ENCODE assay signal across 9 cellular contexts in the genomic region with DNA sequence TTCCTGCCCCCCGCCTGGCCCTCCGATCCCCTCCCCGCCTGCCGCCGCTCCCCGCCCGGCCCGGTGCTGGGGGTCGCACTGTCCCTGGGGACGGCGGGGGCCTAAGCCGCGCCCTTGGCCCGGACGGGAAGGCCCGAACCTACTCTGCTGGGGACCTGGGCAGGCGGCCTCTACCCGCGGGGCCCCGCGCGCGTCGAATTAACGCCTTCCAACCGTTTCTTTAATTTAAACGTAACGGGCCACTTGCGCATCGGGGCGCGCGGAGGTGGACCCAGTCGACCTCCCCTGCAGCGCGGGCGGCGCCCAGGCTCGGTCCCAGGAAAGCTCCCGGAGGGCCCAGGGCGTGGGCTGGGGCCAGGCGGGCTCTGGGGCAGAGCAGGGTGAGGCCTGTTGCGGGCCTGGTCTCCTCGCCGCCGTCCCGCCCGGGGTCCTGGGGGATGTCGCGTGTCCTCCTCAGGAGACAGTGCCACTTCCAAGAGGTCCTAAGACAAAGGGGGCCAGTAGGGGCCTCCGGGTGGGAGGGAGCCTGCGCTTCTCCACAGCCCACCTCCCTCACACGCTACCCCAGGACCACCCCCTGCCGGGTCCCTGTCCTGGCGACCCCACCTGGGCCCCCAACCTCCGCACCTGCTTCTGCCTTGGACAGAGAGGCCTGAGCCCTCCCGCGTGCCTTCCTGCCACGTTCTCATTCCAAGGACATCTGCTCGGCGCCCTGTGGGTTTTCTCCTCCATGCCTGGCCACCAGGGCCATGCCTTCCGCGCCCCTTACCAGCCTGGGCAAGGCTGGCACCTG. TPM values are rescaled to one million over a fixed set of nuclear protein-coding genes. Genes with fewer than 3 reads are reported as not detected.
DNase-seq lines count a peak whose midpoint lies in the region; ATAC-seq, FAIRE-seq and TF ChIP-seq lines count a peak whose summit lies in the region.
"Had no signal": no experiment of that assay in that cellular context is flagged by ENCODE, and none has a peak within 500 bp of the region (broad histone marks: within the 10 kb centered on the region; RNA-seq: fewer than 3 reads in every experiment).

No MANE protein-coding gene starts in this region.

- no peak overlapping the region for H3K27ac Mint-ChIP-seq in activated T-helper 1 cell treated with anti-CD3 and anti-CD28 coated beads, Interleukin-12 subunit alpha, Interleukin-12 subunit beta, Interleukin-2, Interleukin-4 antibody, amounts not matched to agents 30 ng/mL and 10 ng/mL and 1 ng/mL, durations not matched to agents 14 hours and 24 hours and 36 hours

- H3K27me3 Mint-ChIP-seq in activated T-cell treated with anti-CD3 and anti-CD28 coated beads, Interleukin-2, amount 50 U/mL, for 4 hours (ENCODE audit: low read depth), result peaks cover 41% of the 10 kb centered on the region
- peaks cover 13% of the 10 kb centered on the region for H3K27me3 Mint-ChIP-seq in activated T-helper 1 cell treated with anti-CD3 and anti-CD28 coated beads, Interleukin-12 subunit alpha, Interleukin-12 subunit beta, Interleukin-2, Interleukin-4 antibody, amounts not matched to agents 30 ng/mL and 10 ng/mL and 1 ng/mL, durations not matched to agents 14 hours and 24 hours and 36 hours (ENCODE audit: insufficient read depth)

- H3K27ac ChIP-seq in kidney (ENCODE audit: low read depth in 2 of 2, low read length in 2 of 2), result no peak overlapping the region
- peak overlapping the region in 1 of 4 donors; percentile 46 for H3K27ac ChIP-seq in tibial nerve
- H3K27ac ChIP-seq in small intestine (ENCODE audit: low read depth in 1 of 2, low read length in 1 of 2), result no peak overlapping the region

- H3K36me3 Mint-ChIP-seq in activated T-cell treated with anti-CD3 and anti-CD28 coated beads, Interleukin-2, amount 50 U/mL, for 4 hours (ENCODE audit: insufficient read depth), result no peaks in the 10 kb centered on the region
- no peaks in the 10 kb centered on the region for H3K36me3 Mint-ChIP-seq in activated T-helper 1 cell treated with anti-CD3 and anti-CD28 coated beads, Interleukin-12 subunit alpha, Interleukin-12 subunit beta, Interleukin-2, Interleukin-4 antibody, amounts not matched to agents 30 ng/mL and 10 ng/mL and 1 ng/mL, durations not matched to agents 14 hours and 24 hours and 36 hours (ENCODE audit: low read depth)

- TF ChIP-seq POLR2A in tibial nerve (IDR thresholded peaks at IDR 0.05), result no peak

- no peaks in the 10 kb centered on the region for H3K36me3 ChIP-seq in kidney (ENCODE audit: control insufficient read depth in 1 of 2, insufficient read depth in 2 of 2, low read length in 2 of 2)
- no peaks in the 10 kb centered on the region for H3K36me3 ChIP-seq in tibial nerve
- H3K36me3 ChIP-seq in small intestine (ENCODE audit: control insufficient read depth in 2 of 2, insufficient read depth in 2 of 2, low read length in 2 of 2), result no peaks in the 10 kb centered on the region

- no peaks in the 10 kb centered on the region for H3K9me3 Mint-ChIP-seq in activated T-cell treated with anti-CD3 and anti-CD28 coated beads, Interleukin-2, amount 50 U/mL, for 4 hours
- H3K9me3 Mint-ChIP-seq in activated T-helper 1 cell treated with anti-CD3 and anti-CD28 coated beads, Interleukin-12 subunit alpha, Interleukin-12 subunit beta, Interleukin-2, Interleukin-4 antibody, amounts not matched to agents 30 ng/mL and 10 ng/mL and 1 ng/mL, durations not matched to agents 14 hours and 24 hours and 36 hours, result peaks cover 4% of the 10 kb centered on the region

- H3K4me1 ChIP-seq in kidney (ENCODE audit: control insufficient read depth in 1 of 2, insufficient read depth in 1 of 2, low read depth in 1 of 2, low read length in 2 of 2) (peaks cover 0 to 13% of the 10 kb centered on the region in 2 donors), tibial nerve (peaks cover 0 to 27% (median 7%) of the 10 kb centered on the region in 4 donors), small intestine (ENCODE audit: control insufficient read depth in 2 of 2, insufficient read depth in 1 of 2, low read depth in 1 of 2, low read length in 1 of 2) (peaks cover 0 to 3% of the 10 kb centered on the region in 2 donors)

- 13 to 15% methylated on average over 4 to 42 of the region's 63 CpGs for WGBS in tibial nerve, 2 donors
- 13 to 27% (median 24%) methylated on average over 45 to 63 of the region's 63 CpGs for WGBS in small intestine, 3 donors

- peaks cover 9% of the 10 kb centered on the region for H3K4me1 Mint-ChIP-seq in activated T-cell treated with anti-CD3 and anti-CD28 coated beads, Interleukin-2, amount 50 U/mL, for 4 hours (ENCODE audit: low read depth)
- H3K4me1 Mint-ChIP-seq in activated T-helper 1 cell treated with anti-CD3 and anti-CD28 coated beads, Interleukin-12 subunit alpha, Interleukin-12 subunit beta, Interleukin-2, Interleukin-4 antibody, amounts not matched to agents 30 ng/mL and 10 ng/mL and 1 ng/mL, durations not matched to agents 14 hours and 24 hours and 36 hours (ENCODE audit: low read depth), result no peaks in the 10 kb centered on the region

- H3K9me3 ChIP-seq in kidney (ENCODE audit: control insufficient read depth in 1 of 2, low read length in 2 of 2), result no peaks in the 10 kb centered on the region
- H3K9me3 ChIP-seq in tibial nerve, result peaks cover 0 to 8% (median 0%) of the 10 kb centered on the region in 4 donors
- H3K9me3 ChIP-seq in small intestine (ENCODE audit: control insufficient read depth, low read depth), result peaks cover 2% of the 10 kb centered on the region

- no peak for DNase-seq in activated T-cell treated with anti-CD3 and anti-CD28 coated beads, Interleukin-2, amount 50 U/mL, for 4 hours
- DNase-seq in activated T-cell treated with anti-CD3 and anti-CD28 coated beads, Interleukin-2, amount 50 U/mL, for 1 hour, result no peak
- DNase-seq in activated T-helper 1 cell treated with anti-CD3 and anti-CD28 coated beads, Interleukin-12 subunit alpha, Interleukin-12 subunit beta, Interleukin-2, Interleukin-4 antibody, amounts not matched to agents 30 ng/mL and 10 ng/mL and 1 ng/mL, durations not matched to agents 14 hours and 24 hours and 36 hours (ENCODE audit: low spot score), result no peak
- DNase-seq in kidney, result peak; percentile 65
- no peak for DNase-seq in tibial nerve (ENCODE audit: low spot score in 2 of 2)
- no peak for DNase-seq in ureter (ENCODE audit: low spot score)
- no peak for DNase-seq in effector CD8-positive, alpha-beta T cell (lab: John Stamatoyannopoulos, UW)
- DNase-seq in small intestine, result no peak
- DNase-seq: DND-41 had no signal

- FAIRE-seq in kidney (lab: Jason Lieb, UNC) (no peak), small intestine (lab: Jason Lieb, UNC) (no peak)

- no peak overlapping the region for H3K4me3 ChIP-seq in kidney (ENCODE audit: low read length in 2 of 2)
- H3K4me3 ChIP-seq in tibial nerve, result peak overlapping the region in 3 of 4 donors; percentile 12 to 50 (median 12)
- H3K4me3 ChIP-seq in small intestine (ENCODE audit: low read depth in 1 of 2, low read length in 2 of 2), result peak overlapping the region in 1 of 2 donors; percentile 57

- no peak for TF ChIP-seq EP300 in tibial nerve (IDR thresholded peaks at IDR 0.05)

- H3K27me3 ChIP-seq in tibial nerve (peaks cover 0 to 41% of the 10 kb centered on the region in 2 donors), small intestine (ENCODE audit: control insufficient read depth in 2 of 2, insufficient read depth in 2 of 2, low read length in 2 of 2) (peaks cover 3 to 12% of the 10 kb centered on the region in 2 donors)

- intact Hi-C loops in activated T-helper 1 cell treated with anti-CD3 and anti-CD28 coated beads, Interleukin-12 subunit alpha, Interleukin-12 subunit beta, Interleukin-2, Interleukin-4 antibody, amounts not matched to agents 30 ng/mL and 10 ng/mL and 1 ng/mL, durations not matched to agents 14 hours and 24 hours and 36 hours (cut with micrococcal nuclease), result no loop called here
- intact Hi-C loops in kidney (cut with DNase I), result no loop called here

- no peak overlapping the region for H3K9ac ChIP-seq in kidney (ENCODE audit: low read length in 2 of 2)

- H3K4me3 Mint-ChIP-seq in activated T-cell treated with anti-CD3 and anti-CD28 coated beads, Interleukin-2, amount 50 U/mL, for 4 hours, result no peak overlapping the region
- peak overlapping the region; percentile 20 for H3K4me3 Mint-ChIP-seq in activated T-helper 1 cell treated with anti-CD3 and anti-CD28 coated beads, Interleukin-12 subunit alpha, Interleukin-12 subunit beta, Interleukin-2, Interleukin-4 antibody, amounts not matched to agents 30 ng/mL and 10 ng/mL and 1 ng/mL, durations not matched to agents 14 hours and 24 hours and 36 hours

- no peak for TF ChIP-seq CTCF in kidney (IDR thresholded peaks at IDR 0.05; ENCODE audit: borderline replicate concordance, extremely low read depth, insufficient read depth)
- no peak for TF ChIP-seq CTCF in tibial nerve (IDR thresholded peaks at IDR 0.05)

- peak; percentile 13 to 39 for ATAC-seq in activated T-cell treated with anti-CD3 and anti-CD28 coated beads, Interleukin-2, amount 50 U/mL, for 4 hours

RNA-seq across cellular contexts. Expression of a gene that starts 0.7 kb away (rescaled TPM):
- under 1 TPM; 0.43 to 0.66 (median 0.63) TPM for total RNA-seq in activated T-cell treated with anti-CD3 and anti-CD28 coated beads, Interleukin-2, amount 50 U/mL, for 4 hours
- 0.41 and 0.47 TPM in 2 replicates for total RNA-seq in activated T-helper 1 cell treated with anti-CD3 and anti-CD28 coated beads, Interleukin-12 subunit alpha, Interleukin-12 subunit beta, Interleukin-2, Interleukin-4 antibody, amounts not matched to agents 30 ng/mL and 10 ng/mL and 1 ng/mL, durations not matched to agents 14 hours and 24 hours and 36 hours
- total RNA-seq in kidney (4.8 TPM), tibial nerve (10 to 100 TPM in 1 of 4 donors, 1 to 10 TPM in 3; 6.6 to 10.7 (median 8.2) TPM), ureter (7.8 TPM)
- polyA plus RNA-seq in kidney (ENCODE audit: insufficient read depth, low read depth, low replicate concordance) (6.2 TPM), small intestine (1 to 10 TPM; 1.6 to 5.9 (median 2.0) TPM)

Comparison
In these comparisons a context has a peak if more than half of its experiments do, and no peak if none do; other contexts are left out.
1. H3K4me3 ChIP-seq: peak in tibial nerve (3 of 4); none in kidney (0 of 2).